8 cellular contexts compared by ENCODE assay signal in the genomic region with DNA sequence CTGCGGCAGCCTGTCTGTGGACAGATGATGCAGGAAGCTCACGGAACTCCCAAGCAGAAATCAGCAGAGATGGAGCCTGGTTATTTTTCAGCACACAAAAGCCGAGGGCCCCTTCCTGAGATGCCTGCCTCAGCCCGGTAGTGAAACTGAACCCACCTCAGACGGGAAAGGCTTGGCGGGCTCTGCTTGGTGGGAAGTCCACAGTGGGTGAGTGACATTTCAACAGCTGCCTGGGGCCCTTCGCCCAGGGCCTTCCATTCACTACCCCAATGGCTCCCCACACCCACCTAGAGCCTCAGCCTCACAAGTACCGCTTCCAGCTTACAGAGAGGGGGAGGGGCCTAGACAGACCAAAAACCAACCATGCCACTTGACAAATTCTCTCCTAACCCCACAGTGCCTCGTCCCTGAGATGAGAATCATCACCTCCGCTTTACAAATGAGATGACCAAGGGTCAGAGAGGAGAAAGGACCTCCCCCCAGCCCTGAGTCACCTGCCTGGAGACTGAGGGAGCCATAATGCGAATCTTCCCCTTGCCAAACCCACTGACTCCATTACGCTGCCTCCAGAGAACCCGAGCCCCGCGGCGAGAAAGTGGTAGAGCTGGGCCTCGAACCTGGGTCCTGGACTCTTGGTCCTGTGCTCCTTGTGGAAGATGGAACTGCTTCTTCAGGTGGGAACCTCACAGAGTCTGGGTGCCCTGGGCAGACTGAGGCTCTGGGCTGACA. TPM values are rescaled to one million over a fixed set of nuclear protein-coding genes. Genes with fewer than 3 reads are reported as not detected.
A peak's percentile ranks its signal among the peaks of the same experiment; 100 is the strongest.
DNase-seq lines count a peak whose midpoint lies in the region; ATAC-seq lines count a peak whose summit lies in the region.

No MANE protein-coding gene starts in this region.

- H3K4me3 Mint-ChIP-seq in activated CD8-positive, alpha-beta memory T cell treated with anti-CD3 and anti-CD28 coated beads, Interleukin-2, amount 10 ng/mL, durations not matched to agents 7 days and 5 days: peak overlapping the region; percentile 73

- no peaks in the 10 kb centered on the region for H3K9me3 Mint-ChIP-seq in activated CD8-positive, alpha-beta memory T cell treated with anti-CD3 and anti-CD28 coated beads, Interleukin-2, amount 10 ng/mL, durations not matched to agents 7 days and 5 days (ENCODE audit: low read depth)

- no peaks in the 10 kb centered on the region for H3K27me3 Mint-ChIP-seq in activated CD8-positive, alpha-beta memory T cell treated with anti-CD3 and anti-CD28 coated beads, Interleukin-2, amount 10 ng/mL, durations not matched to agents 7 days and 5 days

- CTCF ChIA-PET in activated CD8-positive, alpha-beta memory T cell treated with anti-CD3 and anti-CD28 coated beads, Interleukin-2, amount 10 ng/mL, durations not matched to agents 7 days and 5 days (lab: Charles Lee): interaction anchor here (0.9 to 7.0 kb wide), 10 partner anchors 10 to 75 kb away, joined by 4 to 60 read pairs (median 6); no protein-coding TSS in a partner anchor

- H3K36me3 Mint-ChIP-seq in activated CD8-positive, alpha-beta memory T cell treated with anti-CD3 and anti-CD28 coated beads, Interleukin-2, amount 10 ng/mL, durations not matched to agents 7 days and 5 days: no peaks in the 10 kb centered on the region

- H3K27ac Mint-ChIP-seq in activated CD8-positive, alpha-beta memory T cell treated with anti-CD3 and anti-CD28 coated beads, Interleukin-2, amount 10 ng/mL, durations not matched to agents 7 days and 5 days: peak overlapping the region; percentile 98

- H3K27ac ChIP-seq in layer of hippocampus (ENCODE audit: low read depth, low read length): peak overlapping the region; percentile 22

- DNase-seq in activated CD8-positive, alpha-beta memory T cell treated with anti-CD3 and anti-CD28 coated beads, Interleukin-2, amount 10 ng/mL, durations not matched to agents 7 days and 5 days: peak; percentile 84
- peak; percentile 90 for DNase-seq in stimulated activated CD8-positive, alpha-beta memory T cell treated with anti-CD3 and anti-CD28 coated beads, Interleukin-4, amount 100 ng/mL, for 48 hours
- DNase-seq in iPS-NIHi7 (ENCODE audit: extremely low spot score): no peak
- DNase-seq in NCI-H187 (lab: John Stamatoyannopoulos, UW): no peak
- DNase-seq in glomerular visceral epithelial cell (ENCODE audit: extremely low spot score): no peak

- H3K27me3 ChIP-seq in layer of hippocampus (ENCODE audit: control insufficient read depth, insufficient read depth, low read length): no peaks in the 10 kb centered on the region

- ATAC-seq in GM19043 (IDR thresholded peaks at IDR 0.05; ENCODE audit: low read depth, unreplicated experiment) (peak; percentile 31), HG03159 (IDR thresholded peaks at IDR 0.05; ENCODE audit: unreplicated experiment) (peak; percentile 32)
- ATAC-seq in activated CD8-positive, alpha-beta memory T cell treated with anti-CD3 and anti-CD28 coated beads, Interleukin-2, amount 10 ng/mL, durations not matched to agents 7 days and 5 days: peak; percentile 37

- peaks cover 78% of the 10 kb centered on the region for H3K4me1 Mint-ChIP-seq in activated CD8-positive, alpha-beta memory T cell treated with anti-CD3 and anti-CD28 coated beads, Interleukin-2, amount 10 ng/mL, durations not matched to agents 7 days and 5 days

RNA-seq across cellular contexts. Expression of gene ECE1, which starts 3.4 kb away (rescaled TPM):
- 10 to 100 TPM; 46.6 to 87.5 TPM for total RNA-seq in activated CD8-positive, alpha-beta memory T cell treated with anti-CD3 and anti-CD28 coated beads, Interleukin-2, amount 10 ng/mL, durations not matched to agents 7 days and 5 days

Comparison
In these comparisons a context has a peak if more than half of its experiments do, and no peak if none do; other contexts are left out.
1. DNase-seq: peak in activated CD8-positive, alpha-beta memory T cell treated with anti-CD3 and anti-CD28 coated beads, Interleukin-2, amount 10 ng/mL, durations not matched to agents 7 days and 5 days (single experiment) and stimulated activated CD8-positive, alpha-beta memory T cell treated with anti-CD3 and anti-CD28 coated beads, Interleukin-4, amount 100 ng/mL, for 48 hours (single experiment); none in iPS-NIHi7 (single experiment), NCI-H187 (0 of 2) and glomerular visceral epithelial cell (single experiment).
2. Peak in every context shown above with its lines, with median percentiles within 50 percentile points of each other: ATAC-seq.